ENCODE assay signal across 12 cellular contexts in genomic region chr18:50870138-50870845, GRCh38. TPM values are rescaled to one million over a fixed set of nuclear protein-coding genes. Genes with fewer than 3 reads are reported as not detected.
DNase-seq lines count a peak whose midpoint lies in the region; ATAC-seq, FAIRE-seq and TF ChIP-seq lines count a peak whose summit lies in the region.
"Had no signal": no experiment of that assay in that cellular context is flagged by ENCODE, and none has a peak within 500 bp of the region (broad histone marks: within the 10 kb centered on the region; RNA-seq: fewer than 3 reads in every experiment).

No MANE protein-coding gene starts in this region.

- no peak for FAIRE-seq in HepG2 (lab: Jason Lieb, UNC)
- FAIRE-seq: GM18507 had no signal

- no peak overlapping the region for H2AFZ ChIP-seq in HepG2 (ENCODE audit: low read length)

- DNase-seq in DMS53 (lab: John Stamatoyannopoulos, UW) (peak; percentile 75), NB4 (ENCODE audit: low read depth) (peak; percentile 27), cardiac fibroblast (ENCODE audit: low read depth in 2 of 2) (peak; percentile 39 to 87), HepG2 (ENCODE audit: low spot score) (no peak), NCI-H2029 treated with DMSO at 0.1 percent for 48 hours (lab: John Stamatoyannopoulos, UW) (no peak), HuH-7 (ENCODE audit: low spot score) (no peak)
- DNase-seq in activated naive CD8-positive, alpha-beta T cell treated with anti-CD3 and anti-CD28 coated beads for 36 hours, result no peak
- DNase-seq: caudate nucleus; stimulated activated naive CD8-positive, alpha-beta T cell treated with anti-CD3 and anti-CD28 coated beads, Interleukin-15, Interleukin-2, amounts not matched to agents 100 U/mL and 50 U/mL, for 24 hours had no signal

- intact Hi-C loops in HepG2 (cut with micrococcal nuclease; ENCODE audit: unreplicated experiment), result loop anchor here (10.0 kb wide), 1 partner anchor 165 kb away; the partner anchor contains the start of gene SMAD4

- H3K36me3 Mint-ChIP-seq in activated naive CD8-positive, alpha-beta T cell treated with anti-CD3 and anti-CD28 coated beads for 36 hours, result no peaks in the 10 kb centered on the region

- no peaks in the 10 kb centered on the region for H3K9me3 Mint-ChIP-seq in activated naive CD8-positive, alpha-beta T cell treated with anti-CD3 and anti-CD28 coated beads for 36 hours

- H3K27me3 ChIP-seq in HepG2 (ENCODE audit: control insufficient read depth in 1 of 2, insufficient read depth in 2 of 2, low read length in 2 of 2), result no peaks in the 10 kb centered on the region
- H3K27me3 ChIP-seq: heart left ventricle had no signal

- no peak overlapping the region for H3K9ac ChIP-seq in HepG2 (ENCODE audit: insufficient read depth, low read depth, low read length)

- TF ChIP-seq POLR2A in NB4 (IDR thresholded peaks at IDR 0.05; ENCODE audit: extremely low read depth, insufficient read length) (no peak), HepG2 (IDR thresholded peaks at IDR 0.05; ENCODE audit: insufficient read depth in 1 of 2, low read depth in 2 of 2, low read length in 2 of 2) (no peak)

- no peak overlapping the region for H3K27ac ChIP-seq in HepG2 (ENCODE audit: extremely low read length, insufficient read depth, low read length)
- H3K27ac ChIP-seq: heart left ventricle had no signal

- H3K4me1 ChIP-seq in HepG2 (ENCODE audit: insufficient read depth, low read length), result no peaks in the 10 kb centered on the region

- no peaks in the 10 kb centered on the region for H3K9me3 ChIP-seq in HepG2 (ENCODE audit: low read length)
- H3K9me3 ChIP-seq: heart left ventricle had no signal

- H3K4me1 Mint-ChIP-seq in activated naive CD8-positive, alpha-beta T cell treated with anti-CD3 and anti-CD28 coated beads for 36 hours, result no peaks in the 10 kb centered on the region

- no peak for TF ChIP-seq RAD21 in HepG2 (CRISPR knock-in tag; IDR thresholded peaks at IDR 0.05)

- H3K4me3 ChIP-seq in NB4 (ENCODE audit: low read depth, low read length) (no peak overlapping the region), cardiac fibroblast (replicated peaks in 1 of 2; ENCODE audit: low read depth in 2 of 2, low read length in 2 of 2) (no peak overlapping the region), HepG2 (replicated peaks in 1 of 3; ENCODE audit: insufficient read depth in 1 of 3, low read depth in 2 of 3, low read length in 3 of 3) (no peak overlapping the region)
- H3K4me3 ChIP-seq: heart left ventricle had no signal

- H3K36me3 ChIP-seq in HepG2 (replicated peaks in 1 of 2; ENCODE audit: control insufficient read depth in 1 of 2, insufficient read depth in 2 of 2, low read length in 2 of 2), result no peaks in the 10 kb centered on the region
- H3K36me3 ChIP-seq: heart left ventricle had no signal

- POLR2A ChIA-PET in HepG2 (lab: Yijun Ruan, JAX), result interaction anchor here (1.2 kb wide), 1 partner anchor 9 kb away, joined by 4 read pairs; the partner anchor contains the start of gene ME2

- H3K27ac Mint-ChIP-seq in activated naive CD8-positive, alpha-beta T cell treated with anti-CD3 and anti-CD28 coated beads for 36 hours, result no peak overlapping the region

- CTCF ChIA-PET in HepG2 (lab: Yijun Ruan, JAX; ENCODE audit: low intra/inter-chr PET ratio, low total read pairs), result no interaction called here

- no peaks in the 10 kb centered on the region for H4K20me1 ChIP-seq in HepG2 (ENCODE audit: insufficient read depth, low read length)

- H3K79me2 ChIP-seq in HepG2 (ENCODE audit: insufficient read depth, low read length), result no peaks in the 10 kb centered on the region

- in situ Hi-C loops in HepG2 (cut with HindIII; ENCODE audit: extremely low pct_ligation_motif_present, low pct_unique_long_range_greater_than_20kb), result no loop called here

- no peak overlapping the region for H3K4me2 ChIP-seq in HepG2 (ENCODE audit: low read depth, low read length)

- BruUV-seq in HepG2 (replicated peaks; lab: Mats Ljungman, UMichigan), result no TSS peak

- WGBS in HepG2 (ENCODE audit: low lambda C conversion rate), result 27% methylated on average over 7 of the region's 7 CpGs

- no peak for TF ChIP-seq CTCF in NB4 (IDR thresholded peaks at IDR 0.05; ENCODE audit: low read depth, low read length)
- no peak for TF ChIP-seq CTCF in cardiac fibroblast (IDR thresholded peaks at IDR 0.05; ENCODE audit: low read depth, low read length)
- no peak for TF ChIP-seq CTCF in HepG2 (CRISPR knock-in tag; IDR thresholded peaks at IDR 0.05)

- H3K27me3 Mint-ChIP-seq in activated naive CD8-positive, alpha-beta T cell treated with anti-CD3 and anti-CD28 coated beads for 36 hours, result peaks cover 11% of the 10 kb centered on the region

- no peak for TF ChIP-seq EP300 in HepG2 (IDR thresholded peaks at IDR 0.05; ENCODE audit: low read depth in 2 of 2, low read length in 2 of 2)
- TF ChIP-seq EP300 in HepG2 (CRISPR knock-in tag; IDR thresholded peaks at IDR 0.05; ENCODE audit: borderline replicate concordance), result no peak

- ATAC-seq in HepG2, result no peak
- ATAC-seq in activated CD4-positive, CD25-positive, alpha-beta regulatory T cell treated with anti-CD3 and anti-CD28 coated beads, Interleukin-2, amount 50 U/mL, for 24 hours, result no peak
- ATAC-seq: stimulated activated naive CD8-positive, alpha-beta T cell treated with anti-CD3 and anti-CD28 coated beads, Interleukin-15, Interleukin-2, amounts not matched to agents 100 U/mL and 50 U/mL, for 24 hours had no signal

- no peak overlapping the region for H3K4me3 Mint-ChIP-seq in activated naive CD8-positive, alpha-beta T cell treated with anti-CD3 and anti-CD28 coated beads for 36 hours

TF ChIP-seq in HepG2, 621 proteins besides CTCF, POLR2A, EP300 and RAD21 (continues in another document):
- no peak for TF ChIP-seq ZNF513 (CRISPR knock-in tag; conservative IDR thresholded peaks at IDR 0.05)

RNA-seq across cellular contexts. Expression of gene ME2, which starts 8.6 kb away (rescaled TPM):
- total RNA-seq in HepG2 (2016; rRNA removed; fragmentation: Illumina TruSeq; extraction: Trizol), result 20.6 and 28.2 TPM in 2 replicates
- total RNA-seq in HepG2 (2016; cell fraction: cytosol; rRNA removed; fragmentation: Illumina TruSeq; extraction: Trizol; ENCODE audit: low read depth), result 13.6 and 15.0 TPM in 2 replicates
- 21.0 and 30.5 TPM in 2 replicates for total RNA-seq in HepG2 (2016; cell fraction: insoluble cytoplasmic fraction; rRNA removed; fragmentation: Illumina TruSeq; extraction: Trizol)
- 21.4 and 23.9 TPM in 2 replicates for total RNA-seq in HepG2 (2016; cell fraction: membrane; rRNA removed; fragmentation: Illumina TruSeq; extraction: Trizol)
- 13.2 and 14.8 TPM in 2 replicates for total RNA-seq in HepG2 (2016; cell fraction: nucleus; rRNA removed; fragmentation: Illumina TruSeq; extraction: Trizol)
- polyA plus RNA-seq in HepG2 (2011; rRNA removed), result 12.1 and 17.3 TPM in 2 replicates
- polyA plus RNA-seq in HepG2 (2011; cell fraction: cytosol; rRNA removed), result 7.7 and 11.6 TPM in 2 replicates
- polyA plus RNA-seq in HepG2 (2011; cell fraction: nucleus; rRNA removed), result 4.9 and 7.0 TPM in 2 replicates
- 11.7 and 12.2 TPM in 2 replicates for polyA plus RNA-seq in HepG2 (2012)
- 7.1 and 7.3 TPM in 2 replicates for polyA plus RNA-seq in HepG2 (2016; cell fraction: cytosol; fragmentation: Illumina TruSeq; extraction: Trizol; ENCODE audit: low read depth)
- 30.7 and 33.0 TPM in 2 replicates for polyA plus RNA-seq in HepG2 (2016; cell fraction: insoluble cytoplasmic fraction; fragmentation: Illumina TruSeq; extraction: Trizol; ENCODE audit: low read depth)
- polyA plus RNA-seq in HepG2 (2016; cell fraction: membrane; fragmentation: Illumina TruSeq; extraction: Trizol; ENCODE audit: low read depth), result 14.4 and 14.9 TPM in 2 replicates
- polyA plus RNA-seq in HepG2 (2016; cell fraction: nucleus; fragmentation: Illumina TruSeq; extraction: Trizol; ENCODE audit: insufficient read depth, low read depth), result 17.5 and 20.8 TPM in 2 replicates
- polyA minus RNA-seq in HepG2 (2011; rRNA and poly(A)+ RNA removed; ENCODE audit: low replicate concordance), result 12.0 and 16.3 TPM in 2 replicates
- polyA minus RNA-seq in HepG2 (2011; cell fraction: cytosol; rRNA and poly(A)+ RNA removed), result 10.7 and 11.0 TPM in 2 replicates
- 10.8 and 13.3 TPM in 2 replicates for polyA minus RNA-seq in HepG2 (2011; cell fraction: nucleus; rRNA and poly(A)+ RNA removed)
- 100 to 1,000 TPM; 153 TPM for total RNA-seq in activated naive CD8-positive, alpha-beta T cell treated with anti-CD3 and anti-CD28 coated beads for 36 hours

RNA-seq across cellular contexts. Expression of gene MRO, which starts 50.5 kb away (rescaled TPM):
- not detected in 2 replicates for total RNA-seq in HepG2 (2016; rRNA removed; fragmentation: Illumina TruSeq; extraction: Trizol)
- not detected in 2 replicates for total RNA-seq in HepG2 (2016; cell fraction: cytosol; rRNA removed; fragmentation: Illumina TruSeq; extraction: Trizol; ENCODE audit: low read depth)
- not detected in 2 replicates for total RNA-seq in HepG2 (2016; cell fraction: insoluble cytoplasmic fraction; rRNA removed; fragmentation: Illumina TruSeq; extraction: Trizol)
- total RNA-seq in HepG2 (2016; cell fraction: membrane; rRNA removed; fragmentation: Illumina TruSeq; extraction: Trizol), result not detected in 2 replicates
- total RNA-seq in HepG2 (2016; cell fraction: nucleus; rRNA removed; fragmentation: Illumina TruSeq; extraction: Trizol), result not detected in 2 replicates
- polyA plus RNA-seq in HepG2 (2011; rRNA removed), result not detected in 2 replicates
- polyA plus RNA-seq in HepG2 (2011; cell fraction: cytosol; rRNA removed), result not detected in 2 replicates
- not detected in 2 replicates for polyA plus RNA-seq in HepG2 (2011; cell fraction: nucleus; rRNA removed)
- not detected in 2 replicates for polyA plus RNA-seq in HepG2 (2012)
- not detected in 2 replicates for polyA plus RNA-seq in HepG2 (2016; cell fraction: cytosol; fragmentation: Illumina TruSeq; extraction: Trizol; ENCODE audit: low read depth)
- not detected in 2 replicates for polyA plus RNA-seq in HepG2 (2016; cell fraction: insoluble cytoplasmic fraction; fragmentation: Illumina TruSeq; extraction: Trizol; ENCODE audit: low read depth)
- not detected in 2 replicates for polyA plus RNA-seq in HepG2 (2016; cell fraction: membrane; fragmentation: Illumina TruSeq; extraction: Trizol; ENCODE audit: low read depth)
- not detected in 2 replicates for polyA plus RNA-seq in HepG2 (2016; cell fraction: nucleus; fragmentation: Illumina TruSeq; extraction: Trizol; ENCODE audit: insufficient read depth, low read depth)
- 0.77 TPM in 1 of 2 replicates, not detected in the other for polyA minus RNA-seq in HepG2 (2011; rRNA and poly(A)+ RNA removed; ENCODE audit: low replicate concordance)
- polyA minus RNA-seq in HepG2 (2011; cell fraction: cytosol; rRNA and poly(A)+ RNA removed), result not detected in 2 replicates
- not detected in 2 replicates for polyA minus RNA-seq in HepG2 (2011; cell fraction: nucleus; rRNA and poly(A)+ RNA removed)
- total RNA-seq in activated naive CD8-positive, alpha-beta T cell treated with anti-CD3 and anti-CD28 coated beads for 36 hours, result not detected

Comparison
In these comparisons a context has a peak if more than half of its experiments do, and no peak if none do; other contexts are left out.
1. DNase-seq: peak in DMS53 (single experiment), NB4 (single experiment) and cardiac fibroblast (2 of 2); none in HepG2 (single experiment), NCI-H2029 treated with DMSO at 0.1 percent for 48 hours (single experiment), activated naive CD8-positive, alpha-beta T cell treated with anti-CD3 and anti-CD28 coated beads for 36 hours (single experiment) and HuH-7 (single experiment).